18 cellular contexts compared by ENCODE assay signal in genomic region chr5:105428461-105429129, GRCh38.
"Had no signal": no experiment of that assay in that cellular context is flagged by ENCODE, and none has a peak within 500 bp of the region (broad histone marks: within the 10 kb centered on the region; RNA-seq: fewer than 3 reads in every experiment).

No MANE protein-coding gene starts in this region.

- H3K27ac ChIP-seq: gastrocnemius medialis, heart right ventricle, parathyroid adenoma, psoas muscle, thyroid gland had no signal

- H3K27ac Mint-ChIP-seq: naive B cell, nephron, type B pancreatic cell had no signal

- H2AFZ ChIP-seq: parathyroid adenoma had no signal

- DNase-seq: cortex of kidney; effector memory CD4-positive, alpha-beta T cell; gastrocnemius medialis; heart right ventricle; hypothalamus; kidney glomerular epithelial cell; mesendoderm; naive B cell; psoas muscle; right cardiac atrium; small intestine; stimulated activated CD4-positive, alpha-beta T cell treated with anti-CD3 and anti-CD28 coated beads, Interleukin-2, amount 100 ng/mL, for 48 hours; stimulated activated naive CD4-positive, alpha-beta T cell treated with Interleukin-2 at 50 U/mL for 16 hours; thyroid gland had no signal

- H3K4me3 ChIP-seq: gastrocnemius medialis, heart right ventricle, psoas muscle, thyroid gland had no signal

- H3K27me3 Mint-ChIP-seq: naive B cell, type B pancreatic cell had no signal

- H3K9ac ChIP-seq: parathyroid adenoma had no signal

- H3K36me3 ChIP-seq: gastrocnemius medialis, heart right ventricle, thyroid gland had no signal

- ATAC-seq: esophagus mucosa, gastrocnemius medialis, heart right ventricle, right cardiac atrium had no signal

- H3K4me1 Mint-ChIP-seq: naive B cell, nephron had no signal

- H3K27me3 ChIP-seq: gastrocnemius medialis, thyroid gland had no signal

- H3K4me3 Mint-ChIP-seq: naive B cell, nephron, type B pancreatic cell had no signal

- H3K9me3 Mint-ChIP-seq: nephron, type B pancreatic cell had no signal

- H3K9me3 ChIP-seq: gastrocnemius medialis, psoas muscle, thyroid gland had no signal

- H3K4me1 ChIP-seq: gastrocnemius medialis, heart right ventricle, parathyroid adenoma, psoas muscle, thyroid gland had no signal

- H3K79me2 ChIP-seq: parathyroid adenoma had no signal

- H3K36me3 Mint-ChIP-seq: naive B cell, type B pancreatic cell had no signal
